In the genomic region with DNA sequence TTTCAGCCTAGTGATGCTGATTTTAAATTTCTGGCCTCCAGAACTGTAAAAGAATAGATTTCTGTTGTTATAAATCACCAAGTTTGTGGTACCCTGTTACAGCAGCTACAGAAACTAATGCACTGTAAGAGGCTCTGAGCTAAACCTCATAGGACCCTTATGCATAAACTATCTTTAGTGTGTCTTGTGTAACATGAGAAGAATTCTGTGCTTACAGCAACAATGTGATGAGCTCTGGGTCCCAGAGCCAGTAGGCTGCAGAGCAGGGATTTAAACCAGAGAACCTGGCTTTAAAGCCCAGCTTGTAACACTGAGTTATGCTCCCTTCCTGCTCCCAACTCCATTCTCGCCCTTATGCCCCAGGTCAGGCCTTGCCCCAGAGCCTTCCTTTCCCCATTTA, we compare ENCODE assay signal across 21 cellular contexts.
A peak's percentile ranks its signal among the peaks of the same experiment; 100 is the strongest.
DNase-seq lines count a peak whose midpoint lies in the region; ATAC-seq and TF ChIP-seq lines count a peak whose summit lies in the region.
"Had no signal": no experiment of that assay in that cellular context is flagged by ENCODE, and none has a peak within 500 bp of the region (broad histone marks: within the 10 kb centered on the region; RNA-seq: fewer than 3 reads in every experiment).

No MANE protein-coding gene starts in this region.

- H2AK9ac ChIP-seq in IMR-90 (replicated peaks; ENCODE audit: low read depth, low read length, poor library complexity): no peak overlapping the region

- no peak overlapping the region; the same call in 1 of the 2 replicates for H3K4me2 ChIP-seq in IMR-90 (ENCODE audit: low read depth, low read length)
- H3K4me2 ChIP-seq: A549, KMS-11 had no signal

- H2BK20ac ChIP-seq in IMR-90 (ENCODE audit: low read depth, low read length): no peak overlapping the region

- CTCF ChIA-PET in AG04450 (lab: Charles Lee) (no interaction called here), IMR-90 (lab: Yijun Ruan, JAX) (interaction anchor here (0.6 kb wide), 1 partner anchor 30 kb away, joined by 3 read pairs; no protein-coding TSS in a partner anchor), GM10248 (lab: Yijun Ruan, JAX) (interaction anchor here (1.0 kb wide), 1 partner anchor 12 kb away, joined by 3 read pairs; no protein-coding TSS in a partner anchor)

- no peaks in the 10 kb centered on the region; the same call in 1 of the 2 replicates for H3K9me3 ChIP-seq in AG04450 (ENCODE audit: control insufficient read depth, insufficient read depth, low read length)
- H3K9me3 ChIP-seq in IMR-90 (ENCODE audit: control insufficient read depth, insufficient read depth, low read length): peaks cover 3% of the 10 kb centered on the region; the same call in 1 of the 2 replicates
- H3K9me3 ChIP-seq: A549 had no signal

- BruUV-seq in IMR-90 (replicated peaks; lab: Mats Ljungman, UMichigan): no TSS peak

- peak overlapping the region; percentile 47 for H3K4ac ChIP-seq in IMR-90 (ENCODE audit: low read depth, low read length)

- H3K18ac ChIP-seq in IMR-90 (ENCODE audit: low read depth, low read length): peak overlapping the region; percentile 38

- H2BK5ac ChIP-seq in IMR-90 (ENCODE audit: low read depth, low read length, poor library complexity, severe bottlenecking): no peak overlapping the region

- peaks cover 8% of the 10 kb centered on the region; the same call in 1 of the 2 replicates for H3K9me1 ChIP-seq in IMR-90 (ENCODE audit: insufficient read depth, low read length)

- 0 out of 2 replicates have a peak overlapping the region, but pooled peaks have one; percentile 6 for H4K5ac ChIP-seq in IMR-90 (ENCODE audit: low read depth, low read length)

- H3K56ac ChIP-seq in IMR-90 (ENCODE audit: extremely low read depth, insufficient read depth, low read length): no peak overlapping the region

- H3K36me3 ChIP-seq in IMR-90 (ENCODE audit: control insufficient read depth, insufficient read depth, low read length): peaks cover 16% of the 10 kb centered on the region

- POLR2A ChIA-PET in AG04450 (lab: Yijun Ruan, JAX) (interaction anchor here (1.5 kb wide), 1 partner anchor 11 kb away, joined by 10 read pairs; no protein-coding TSS in a partner anchor), IMR-90 (lab: Charles Lee; ENCODE audit: unreplicated experiment) (no interaction called here), GM10248 (lab: Yijun Ruan, JAX) (no interaction called here)

- H2AFZ ChIP-seq in IMR-90 (replicated peaks; ENCODE audit: low read length, poor library complexity): no peak overlapping the region
- H2AFZ ChIP-seq: GM23248 had no signal

- H4K20me1 ChIP-seq in IMR-90 (ENCODE audit: insufficient read depth, low read length): no peaks in the 10 kb centered on the region

- H3K4me3 ChIP-seq in AG04450 (ENCODE audit: low read depth, low read length) (no peak overlapping the region), IMR-90 (ENCODE audit: insufficient read depth, low read depth, low read length) (no peak overlapping the region)
- H3K4me3 ChIP-seq: A549, GM23248 had no signal

- TF ChIP-seq RAD21 in IMR-90 (IDR thresholded peaks at IDR 0.05; ENCODE audit: low read length): no peak

- in situ Hi-C loops in IMR-90 (cut with MboI; ENCODE audit: low sequenced_read_pairs): no loop called here

- DNase-seq in AG04450 (ENCODE audit: low read depth, low spot score): peak; percentile 24
- DNase-seq in IMR-90: peak; percentile 70
- DNase-seq in fibroblast of peridontal ligament (ENCODE audit: extremely low read depth): peak; percentile 69
- peak; percentile 18 for DNase-seq in myocyte (ENCODE audit: low read depth)
- no peak for DNase-seq in sciatic nerve (ENCODE audit: low spot score)
- DNase-seq in GM10248 (ENCODE audit: extremely low spot score): no peak
- no peak for DNase-seq in GM19240 (ENCODE audit: insufficient read length, low spot score)
- DNase-seq: COR-L47; EL; GM23248; NCI-H1048; NCI-H1436 treated with DMSO at 0.1 percent for 48 hours; NCI-H2081; NCI-H226; NCI-H526 treated with DMSO at 0.1 percent for 48 hours; NK-92 treated with Interleukin-12 subunit alpha and Interleukin-12 subunit beta, amount 100 ng/mL, for 24 hours; SHP77 treated with DMSO at 0.1 percent for 48 hours had no signal

- no peak overlapping the region for H2BK15ac ChIP-seq in IMR-90 (ENCODE audit: low read depth, low read length)

- H3K9ac ChIP-seq in IMR-90 (ENCODE audit: low read depth, low read length): no peak overlapping the region
- H3K9ac ChIP-seq: GM23248, KMS-11 had no signal

- H3K14ac ChIP-seq in IMR-90 (replicated peaks; ENCODE audit: low read depth, low read length): peak overlapping the region; percentile 41; the same call in 1 of the 2 replicates

- H2AK5ac ChIP-seq in IMR-90 (ENCODE audit: low read depth, low read length): no peak overlapping the region

- H3K27ac ChIP-seq in AG04450 (ENCODE audit: low read depth, low read length): peak overlapping the region; percentile 50
- H3K27ac ChIP-seq in IMR-90 (ENCODE audit: insufficient read depth, low read length): peak overlapping the region; percentile 15; the same call in 1 of the 2 replicates
- H3K27ac ChIP-seq: A549, GM23248, KMS-11 had no signal

- H3K27me3 ChIP-seq in AG04450 (ENCODE audit: control insufficient read depth, insufficient read depth, low read length) (no peaks in the 10 kb centered on the region), IMR-90 (ENCODE audit: control insufficient read depth, insufficient read depth, low read length) (no peaks in the 10 kb centered on the region)

- dilution Hi-C loops in IMR-90 (cut with HindIII; ENCODE audit: low sequenced_read_pairs, unreplicated experiment): no loop called here

- TF ChIP-seq CTCF in AG04450 (IDR thresholded peaks at IDR 0.05; ENCODE audit: low read depth, low read length): no peak
- TF ChIP-seq CTCF in IMR-90 (conservative IDR thresholded peaks at IDR 0.05; ENCODE audit: low read depth, low read length): no peak
- no peak for TF ChIP-seq CTCF in GM10248 (IDR thresholded peaks at IDR 0.05; ENCODE audit: control extremely low read depth, extremely low read depth, low read depth, missing control alignments)

- no peak for TF ChIP-seq POLR2A in IMR-90 (IDR thresholded peaks at IDR 0.05; ENCODE audit: low read depth, low read length)

- intact Hi-C loops in IMR-90 (cut with micrococcal nuclease): loop anchor here (5.0 kb wide), 1 partner anchor 251 kb away; no protein-coding TSS in a partner anchor
- intact Hi-C loops in sciatic nerve (cut with DNase I): no loop called here

- H4K91ac ChIP-seq in IMR-90 (ENCODE audit: insufficient read depth, low read depth, low read length): no peak overlapping the region

- WGBS in IMR-90 (ENCODE audit: extremely low coverage in 2 of 2, insufficient read length in 1 of 2), 2 experiments: 80% methylated on average over 1 of the region's 1 CpG; no CpG with 5 or more reads in 1 of the 2 experiments

- H4K8ac ChIP-seq in IMR-90 (ENCODE audit: low read depth in 2 of 2, low read length in 2 of 2): peak overlapping the region in 1 of 2 experiments; percentile 54; a peak in 1 of 4 replicates

- H2BK120ac ChIP-seq in IMR-90 (ENCODE audit: low read depth, low read length): peak overlapping the region; percentile 48; the same call in 1 of the 2 replicates

- ATAC-seq in IMR-90 (ENCODE audit: low read depth): peak; percentile 92
- no peak for ATAC-seq in HG03095 (IDR thresholded peaks at IDR 0.05; ENCODE audit: unreplicated experiment)
- no peak for ATAC-seq in sciatic nerve
- ATAC-seq: A549, HepG2 had no signal

- H3K79me1 ChIP-seq in IMR-90 (ENCODE audit: low read depth in 1 of 2, low read length in 2 of 2): peaks cover 8 to 16% of the 10 kb centered on the region in 2 experiments; a peak in 3 of 4 replicates

- H3K4me1 ChIP-seq in IMR-90 (ENCODE audit: control insufficient read depth, insufficient read depth, low read length): peaks cover 18% of the 10 kb centered on the region
- H3K4me1 ChIP-seq: A549 had no signal

- H3K23ac ChIP-seq in IMR-90 (ENCODE audit: low read depth, low read length): no peak overlapping the region; the same call in 1 of the 2 replicates

TF ChIP-seq in IMR-90, 13 proteins besides CTCF, POLR2A, EP300 and RAD21:
- TF ChIP-seq FOS (IDR thresholded peaks at IDR 0.05; ENCODE audit: low read depth, low read length): no peak
- TF ChIP-seq CEBPB (IDR thresholded peaks at IDR 0.05; ENCODE audit: low read depth, low read length): 0 out of 2 replicates have a peak, but pooled peaks have one; percentile 32
- TF ChIP-seq MAFK (IDR thresholded peaks at IDR 0.05; ENCODE audit: low read depth, low read length): no peak
- TF ChIP-seq RCOR1 (IDR thresholded peaks at IDR 0.05; ENCODE audit: insufficient replicate concordance, low read length): no peak

Comparison
In these comparisons a context has a peak if more than half of its experiments do, and no peak if none do; other contexts are left out.
1. DNase-seq: peak in AG04450 (single experiment), IMR-90 (single experiment), fibroblast of peridontal ligament (single experiment) and myocyte (single experiment); none in sciatic nerve (single experiment), GM10248 (single experiment) and GM19240 (single experiment).